In the genomic region with DNA sequence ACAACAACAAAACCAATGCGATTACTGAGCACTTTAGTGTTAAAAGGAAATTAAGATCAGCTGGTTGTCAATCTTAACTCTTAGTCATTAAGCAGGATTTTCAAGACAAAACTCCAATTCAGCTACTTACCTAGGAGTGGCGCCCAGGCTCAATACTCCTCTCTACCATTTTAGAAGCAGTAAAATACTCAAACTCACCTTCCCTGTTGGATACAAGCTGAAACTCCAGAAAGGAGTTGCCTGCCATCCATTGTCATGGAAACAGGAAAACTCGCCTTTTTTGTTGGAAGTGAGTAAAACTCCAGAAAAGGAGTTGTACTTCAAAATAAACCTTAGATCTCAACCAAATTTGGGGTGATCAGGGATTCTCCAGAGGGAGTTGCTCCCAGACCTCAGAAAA, we compare ENCODE assay signal across 28 cellular contexts.
"Had no signal": no experiment of that assay in that cellular context is flagged by ENCODE, and none has a peak within 500 bp of the region (broad histone marks: within the 10 kb centered on the region; RNA-seq: fewer than 3 reads in every experiment).

No MANE protein-coding gene starts in this region.

- H3K9ac ChIP-seq: neural progenitor cell had no signal

- H3K27me3 ChIP-seq: adrenal gland, ascending aorta, breast epithelium, esophagus muscularis mucosa, neural progenitor cell, testis, uterus had no signal

- H3K4me1 ChIP-seq: ascending aorta, breast epithelium, lower lobe of right lung, neural progenitor cell, uterus had no signal

- H3K4me1 Mint-ChIP-seq: central memory CD8-positive, alpha-beta T cell; naive thymus-derived CD8-positive, alpha-beta T cell had no signal

- H3K27ac ChIP-seq: adrenal gland, ascending aorta, breast epithelium, dorsolateral prefrontal cortex, lower lobe of right lung, neural progenitor cell, testis, uterus had no signal

- H3K9me3 ChIP-seq: adrenal gland, ascending aorta, breast epithelium, esophagus muscularis mucosa, lower lobe of right lung, testis, uterus had no signal

- DNase-seq: activated CD8-positive, alpha-beta memory T cell treated with anti-CD3 and anti-CD28 coated beads, Interleukin-2, amount 50 U/mL, for 48 hours; activated naive CD4-positive, alpha-beta T cell; activated T-cell treated with anti-CD3 and anti-CD28 coated beads, Interleukin-2, amount 50 U/mL, for 4 hours; adrenal gland; dorsolateral prefrontal cortex; effector memory CD8-positive, alpha-beta T cell; glutamatergic neuron; hippocampal formation; lower lobe of right lung; naive thymus-derived CD8-positive, alpha-beta T cell; posterior cingulate gyrus; small intestine; stimulated activated CD4-positive, alpha-beta T cell treated with anti-CD3 and anti-CD28 coated beads, Interleukin-15, amount 100 ng/mL, for 24 hours; stimulated activated naive CD4-positive, alpha-beta T cell; testis; trophoblast cell; uterus had no signal

- H3K4me3 Mint-ChIP-seq: activated naive CD8-positive, alpha-beta T cell; activated T-cell treated with anti-CD3 and anti-CD28 coated beads, Interleukin-2, amount 50 U/mL, for 4 hours; central memory CD8-positive, alpha-beta T cell; effector memory CD8-positive, alpha-beta T cell; mesothelial cell of epicardium; naive thymus-derived CD8-positive, alpha-beta T cell; neural progenitor cell; T-helper 2 cell treated with Interferon-gamma antibody and Interleukin-4, amounts not matched to agents 5 μg/mL and 100 μg/mL, for 36 hours had no signal

- H3K4me3 ChIP-seq: adrenal gland, ascending aorta, breast epithelium, dorsolateral prefrontal cortex, esophagus muscularis mucosa, lower lobe of right lung, neural progenitor cell, testis, uterus had no signal

- H3K27me3 Mint-ChIP-seq: activated naive CD8-positive, alpha-beta T cell had no signal

- H3K9me3 Mint-ChIP-seq: activated T-cell treated with anti-CD3 and anti-CD28 coated beads, Interleukin-2, amount 50 U/mL, for 4 hours; activated T-helper 2 cell treated with anti-CD3 and anti-CD28 coated beads, Interferon-gamma antibody, Interleukin-2, Interleukin-4, amounts not matched to agents 10 μg/mL and 5 μg/mL and 100 μg/mL, durations not matched to agents 14 hours and 24 hours and 36 hours; central memory CD8-positive, alpha-beta T cell; effector memory CD8-positive, alpha-beta T cell; naive thymus-derived CD8-positive, alpha-beta T cell; T-helper 2 cell treated with Interferon-gamma antibody and Interleukin-4, amounts not matched to agents 5 μg/mL and 100 μg/mL, for 36 hours had no signal

- ATAC-seq: activated T-cell treated with anti-CD3 and anti-CD28 coated beads, Interleukin-2, amount 50 U/mL, for 4 hours; effector memory CD8-positive, alpha-beta T cell; left lobe of liver; lower lobe of right lung; naive thymus-derived CD8-positive, alpha-beta T cell; sciatic nerve had no signal

- H3K36me3 ChIP-seq: adrenal gland, ascending aorta, breast epithelium, esophagus muscularis mucosa, lower lobe of right lung, neural progenitor cell, uterus had no signal

- H3K27ac Mint-ChIP-seq: activated naive CD8-positive, alpha-beta T cell; activated T-helper 2 cell treated with anti-CD3 and anti-CD28 coated beads, Interferon-gamma antibody, Interleukin-2, Interleukin-4, amounts not matched to agents 10 μg/mL and 5 μg/mL and 100 μg/mL, durations not matched to agents 14 hours and 24 hours and 36 hours; effector memory CD8-positive, alpha-beta T cell; mesothelial cell of epicardium; naive thymus-derived CD8-positive, alpha-beta T cell; neural progenitor cell; T-helper 2 cell treated with Interferon-gamma antibody and Interleukin-4, amounts not matched to agents 5 μg/mL and 100 μg/mL, for 36 hours had no signal

- H3K36me3 Mint-ChIP-seq: activated naive CD8-positive, alpha-beta T cell; naive thymus-derived CD8-positive, alpha-beta T cell; neural progenitor cell had no signal
